Comparison of ENCODE assay signal across 20 cellular contexts in genomic region chr1:56034222-56034621, GRCh38.
A peak's percentile ranks its signal among the peaks of the same experiment; 100 is the strongest.
DNase-seq lines count a peak whose midpoint lies in the region; ATAC-seq and TF ChIP-seq lines count a peak whose summit lies in the region.
"Had no signal": no experiment of that assay in that cellular context is flagged by ENCODE, and none has a peak within 500 bp of the region (broad histone marks: within the 10 kb centered on the region; RNA-seq: fewer than 3 reads in every experiment).

No MANE protein-coding gene starts in this region.

- no peak overlapping the region for H3K4me3 Mint-ChIP-seq in naive thymus-derived CD8-positive, alpha-beta T cell
- H3K4me3 Mint-ChIP-seq: activated naive CD4-positive, alpha-beta T cell treated with anti-CD3 and anti-CD28 coated beads for 36 hours; brain; neural progenitor cell had no signal

- peaks cover 0 to 12% (median 2%) of the 10 kb centered on the region in 5 donors for H3K27me3 Mint-ChIP-seq in naive thymus-derived CD8-positive, alpha-beta T cell
- H3K27me3 Mint-ChIP-seq: brain had no signal

- no peak overlapping the region for H3K27ac Mint-ChIP-seq in naive thymus-derived CD8-positive, alpha-beta T cell
- H3K27ac Mint-ChIP-seq: activated naive CD4-positive, alpha-beta T cell treated with anti-CD3 and anti-CD28 coated beads for 36 hours; brain; neural progenitor cell had no signal

- H3K4me3 ChIP-seq in astrocyte of the spinal cord (ENCODE audit: low read depth, low read length) = no peak overlapping the region
- H3K4me3 ChIP-seq: coronary artery, neural progenitor cell had no signal

- H3K9me3 Mint-ChIP-seq in naive thymus-derived CD8-positive, alpha-beta T cell = peaks cover 0 to 14% (median 3%) of the 10 kb centered on the region in 9 donors
- H3K9me3 Mint-ChIP-seq: neural progenitor cell had no signal

- peaks cover 0 to 5% (median 0%) of the 10 kb centered on the region in 3 donors for H3K36me3 Mint-ChIP-seq in naive thymus-derived CD8-positive, alpha-beta T cell
- H3K36me3 Mint-ChIP-seq: brain had no signal

- in situ Hi-C loops in astrocyte of the spinal cord (cut with HindIII; ENCODE audit: low sequenced_read_pairs) = no loop called here

- TF ChIP-seq CTCF in astrocyte of the spinal cord (IDR thresholded peaks at IDR 0.05; ENCODE audit: low read depth, low read length) = no peak

- H3K4me1 Mint-ChIP-seq in naive thymus-derived CD8-positive, alpha-beta T cell = peaks cover 0 to 1% (median 0%) of the 10 kb centered on the region in 4 donors

- ATAC-seq in GM19463 (IDR thresholded peaks at IDR 0.05; ENCODE audit: unreplicated experiment) = no peak
- no peak for ATAC-seq in HG02852 (IDR thresholded peaks at IDR 0.05; ENCODE audit: unreplicated experiment)
- no peak for ATAC-seq in naive thymus-derived CD8-positive, alpha-beta T cell

- POLR2A ChIA-PET in naive thymus-derived CD8-positive, alpha-beta T cell (lab: Charles Lee) = no interaction called here

- DNase-seq in AG08395 (ENCODE audit: low spot score) = peak; percentile 68
- peak; percentile 80 for DNase-seq in HCEC 1CT
- peak; percentile 35 for DNase-seq in astrocyte of the spinal cord (ENCODE audit: low read depth, low spot score)
- DNase-seq in hepatic stellate cell (ENCODE audit: low spot score) = peak; percentile 29
- DNase-seq in naive thymus-derived CD8-positive, alpha-beta T cell = no peak
- DNase-seq in NCI-H2171 treated with DMSO at 0.1 percent for 48 hours (lab: John Stamatoyannopoulos, UW) = no peak
- DNase-seq: activated CD4-positive, alpha-beta T cell treated with anti-CD3 and anti-CD28 coated beads, Interleukin-2, amount 50 U/mL, for 48 hours; activated naive CD4-positive, alpha-beta T cell treated with anti-CD3 and anti-CD28 coated beads for 36 hours; DMS79 treated with DMSO at 0.1 percent for 48 hours; midbrain; NCI-H1417; NCI-H2171; NCI-H69; stimulated activated CD4-positive, alpha-beta T cell treated with anti-CD3 and anti-CD28 coated beads, Interleukin-4, amount 100 ng/mL, for 24 hours; T-helper 1 cell had no signal

Comparison
In these comparisons a context has a peak if more than half of its experiments do, and no peak if none do; other contexts are left out.
1. DNase-seq: peak in AG08395 (single experiment), HCEC 1CT (single experiment), astrocyte of the spinal cord (single experiment) and hepatic stellate cell (single experiment); none in naive thymus-derived CD8-positive, alpha-beta T cell (0 of 10) and NCI-H2171 treated with DMSO at 0.1 percent for 48 hours (single experiment).